8 cellular contexts compared by ENCODE assay signal in genomic region chr3:157174616-157175498, GRCh38. TPM values are rescaled to one million over a fixed set of nuclear protein-coding genes. Genes with fewer than 3 reads are reported as not detected.
DNase-seq lines count a peak whose midpoint lies in the region; ATAC-seq and TF ChIP-seq lines count a peak whose summit lies in the region.

No MANE protein-coding gene starts in this region.

- H3K4me3 ChIP-seq in adrenal gland (peak overlapping the region; percentile 52 to 89 (median 63)), parathyroid adenoma (ENCODE audit: low read depth, low read length) (peak overlapping the region; percentile 73), tibial nerve (peak overlapping the region; percentile 48 to 65 (median 56))

- no peaks in the 10 kb centered on the region for H3K36me3 ChIP-seq in adrenal gland (replicated peaks in 1 of 2)
- no peaks in the 10 kb centered on the region for H3K36me3 ChIP-seq in parathyroid adenoma (ENCODE audit: control insufficient read depth, insufficient read depth, low read length)
- peaks cover 0 to 15% (median 0%) of the 10 kb centered on the region in 3 donors for H3K36me3 ChIP-seq in tibial nerve

- H3K79me2 ChIP-seq in parathyroid adenoma: peaks cover 4% of the 10 kb centered on the region

- no peaks in the 10 kb centered on the region for H3K9me3 ChIP-seq in adrenal gland (replicated peaks in 1 of 3)
- H3K9me3 ChIP-seq in parathyroid adenoma (ENCODE audit: control insufficient read depth, low read length): no peaks in the 10 kb centered on the region
- H3K9me3 ChIP-seq in tibial nerve: peaks cover 0 to 10% (median 0%) of the 10 kb centered on the region in 4 donors

- TF ChIP-seq CTCF in GM13976 (IDR thresholded peaks at IDR 0.05; ENCODE audit: borderline replicate concordance, control extremely low read depth, extremely low read depth, insufficient read depth, missing control alignments): no peak
- no peak for TF ChIP-seq CTCF in adrenal gland (IDR thresholded peaks at IDR 0.05)
- TF ChIP-seq CTCF in parathyroid adenoma (IDR thresholded peaks at IDR 0.05): no peak
- peak in 2 of 5 experiments; percentile 52 to 66 for TF ChIP-seq CTCF in tibial nerve (IDR thresholded peaks at IDR 0.05)

- 0% methylated on average over 30 to 63 of the region's 63 CpGs for WGBS in adrenal gland, 4 donors
- WGBS in tibial nerve, 2 donors: 0 to 1% methylated on average over 44 to 63 of the region's 63 CpGs

- in situ Hi-C loops in GM13976 (cut with MboI; ENCODE audit: low sequenced_read_pairs, unreplicated experiment): no loop called here

- TF ChIP-seq EP300 in tibial nerve (IDR thresholded peaks at IDR 0.05): peak; percentile 100

- peak overlapping the region; percentile 96 to 100 (median 99) for H3K27ac ChIP-seq in adrenal gland
- H3K27ac ChIP-seq in parathyroid adenoma: peak overlapping the region; percentile 98
- H3K27ac ChIP-seq in tibial nerve: peak overlapping the region; percentile 92 to 99 (median 96)

- H3K27me3 ChIP-seq in adrenal gland (no peaks in the 10 kb centered on the region), parathyroid adenoma (ENCODE audit: control insufficient read depth, insufficient read depth, low read length) (no peaks in the 10 kb centered on the region), tibial nerve (no peaks in the 10 kb centered on the region)

- H2AFZ ChIP-seq in parathyroid adenoma: peak overlapping the region; percentile 96

- intact Hi-C loops in adrenal gland (cut with DNase I): no loop called here
- intact Hi-C loops in cardiac septum (cut with DNase I): loop anchor here (1.0 kb wide), 1 partner anchor 15 kb away; the partner anchor contains the start of gene CCNL1

- peak; percentile 97 for DNase-seq in GM13976 (ENCODE audit: low spot score)
- DNase-seq in NCI-H1436 treated with DMSO at 0.1 percent for 48 hours (lab: John Stamatoyannopoulos, UW): peak; percentile 99
- peak; percentile 98 for DNase-seq in T follicular helper cell (ENCODE audit: low read depth)
- DNase-seq in adrenal gland: peak; percentile 98 to 100 (median 100)
- DNase-seq in cardiac septum (ENCODE audit: low spot score): peak; percentile 99
- DNase-seq in tibial nerve (ENCODE audit: low spot score in 2 of 2): peak; percentile 96 to 98

- peak; percentile 94 for ATAC-seq in HG02852 (IDR thresholded peaks at IDR 0.05; ENCODE audit: unreplicated experiment)

- H3K9ac ChIP-seq in parathyroid adenoma: peak overlapping the region; percentile 49

- H3K4me2 ChIP-seq in parathyroid adenoma (ENCODE audit: low read length): peak overlapping the region; percentile 79

- H3K4me1 ChIP-seq in adrenal gland (replicated peaks in 1 of 2) (peaks cover 6 to 21% of the 10 kb centered on the region in 2 donors), parathyroid adenoma (peaks cover 4% of the 10 kb centered on the region), tibial nerve (peaks cover 0 to 24% (median 9%) of the 10 kb centered on the region in 4 donors)

- peak; percentile 98 to 99 for TF ChIP-seq POLR2A in adrenal gland (IDR thresholded peaks at IDR 0.05)
- TF ChIP-seq POLR2A in tibial nerve (IDR thresholded peaks at IDR 0.05): peak; percentile 92 to 99

RNA-seq across cellular contexts. Expression of gene CCNL1, which starts 14.9 kb away (rescaled TPM):
- total RNA-seq in adrenal gland: 100 to 1,000 TPM in 4 of 8 donors, 10 to 100 TPM in 4; 50.1 to 223 (median 96.7) TPM
- polyA plus RNA-seq in adrenal gland: 100 to 1,000 TPM in 1 of 3 donors, 10 to 100 TPM in 2; 67.0 to 200 (median 97.9) TPM
- 41.7 TPM for total RNA-seq in cardiac septum
- total RNA-seq in tibial nerve: 100 to 1,000 TPM; 176 to 239 (median 239) TPM

Comparison
In these comparisons a context has a peak if more than half of its experiments do, and no peak if none do; other contexts are left out.
1. Peak in every context shown above with its lines: DNase-seq, ATAC-seq, H3K4me3 ChIP-seq and H3K27ac ChIP-seq.